Comparison of ENCODE assay signal across 12 cellular contexts in the genomic region with DNA sequence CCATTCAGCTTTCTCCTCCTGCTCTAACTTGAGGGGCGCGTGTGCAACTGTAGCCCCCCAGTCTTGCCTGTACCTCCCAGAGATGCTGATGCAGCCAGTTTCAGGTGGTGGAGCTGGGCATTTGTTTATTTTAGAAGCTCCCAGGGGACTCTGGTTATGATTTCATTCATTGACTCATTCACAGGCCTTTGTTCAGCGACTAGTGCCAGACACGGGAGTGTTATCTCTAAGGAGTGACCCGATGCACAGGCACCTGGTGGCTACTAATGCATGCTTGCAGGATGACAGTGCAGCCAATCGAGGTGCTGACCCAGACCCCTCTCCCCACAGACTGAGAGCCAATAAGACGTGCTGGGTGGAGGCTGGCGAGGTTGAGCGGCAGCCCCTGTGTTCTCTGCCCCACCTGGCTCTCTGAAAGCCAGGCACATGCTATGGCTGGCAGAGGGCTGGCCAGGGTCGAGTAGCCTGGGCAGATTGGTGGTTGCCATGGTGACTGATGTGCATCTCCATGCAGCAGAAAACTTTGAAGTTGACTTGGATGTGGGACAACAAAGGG. TPM values are rescaled to one million over a fixed set of nuclear protein-coding genes. Genes with fewer than 3 reads are reported as not detected.
DNase-seq lines count a peak whose midpoint lies in the region; ATAC-seq and TF ChIP-seq lines count a peak whose summit lies in the region.
"Had no signal": no experiment of that assay in that cellular context is flagged by ENCODE, and none has a peak within 500 bp of the region (broad histone marks: within the 10 kb centered on the region; RNA-seq: fewer than 3 reads in every experiment).

No MANE protein-coding gene starts in this region.

- no peak for TF ChIP-seq CTCF in astrocyte of the spinal cord (IDR thresholded peaks at IDR 0.05; ENCODE audit: low read depth, low read length)

- DNase-seq in NCI-H345 (lab: John Stamatoyannopoulos, UW) (peak; percentile 49), NCI-H345 treated with DMSO at 0.1 percent for 48 hours (lab: John Stamatoyannopoulos, UW; ENCODE audit: unreplicated experiment) (no peak), NCI-H1436 (lab: John Stamatoyannopoulos, UW) (peak; percentile 92), astrocyte of the spinal cord (ENCODE audit: low read depth, low spot score) (peak; percentile 5), posterior vena cava (ENCODE audit: low spot score) (peak; percentile 66), midbrain (lab: John Stamatoyannopoulos, UW) (no peak)
- DNase-seq in stimulated activated CD4-positive, alpha-beta T cell treated with anti-CD3 and anti-CD28 coated beads, Interleukin-4, amount 100 ng/mL, for 4 hours = no peak
- DNase-seq: activated CD8-positive, alpha-beta memory T cell treated with anti-CD3 and anti-CD28 coated beads, Interleukin-2, amount 10 ng/mL, durations not matched to agents 7 days and 5 days; GF-D8; stimulated activated CD4-positive, alpha-beta T cell treated with anti-CD3 and anti-CD28 coated beads, Interleukin-2, amount 100 ng/mL, for 24 hours had no signal

- no peak for ATAC-seq in HG03025 (IDR thresholded peaks at IDR 0.05; ENCODE audit: low FRiP score, unreplicated experiment)
- ATAC-seq: activated CD8-positive, alpha-beta memory T cell treated with anti-CD3 and anti-CD28 coated beads, Interleukin-2, amount 10 ng/mL, durations not matched to agents 7 days and 5 days had no signal

- in situ Hi-C loops in astrocyte of the spinal cord (cut with HindIII; ENCODE audit: low sequenced_read_pairs) = no loop called here

- intact Hi-C loops in posterior vena cava (cut with DNase I) = no loop called here

- H3K4me3 ChIP-seq in astrocyte of the spinal cord (ENCODE audit: low read depth, low read length) = no peak overlapping the region

RNA-seq across cellular contexts. Expression of a gene that starts 19.7 kb away (rescaled TPM):
- total RNA-seq in posterior vena cava = 1 to 10 TPM in 1 of 2 donors, under 1 TPM in 1; 0.81 to 2.7 TPM
- total RNA-seq: activated CD8-positive, alpha-beta memory T cell treated with anti-CD3 and anti-CD28 coated beads, Interleukin-2, amount 10 ng/mL, durations not matched to agents 7 days and 5 days had no signal

RNA-seq across cellular contexts. Expression of a gene that starts 23.9 kb away (rescaled TPM):
- not detected for total RNA-seq in posterior vena cava
- total RNA-seq: activated CD8-positive, alpha-beta memory T cell treated with anti-CD3 and anti-CD28 coated beads, Interleukin-2, amount 10 ng/mL, durations not matched to agents 7 days and 5 days; aorta had no signal

Comparison
In these comparisons a context has a peak if more than half of its experiments do, and no peak if none do; other contexts are left out.
1. DNase-seq: peak in NCI-H345 (single experiment), NCI-H1436 (single experiment), astrocyte of the spinal cord (single experiment) and posterior vena cava (single experiment); none in NCI-H345 treated with DMSO at 0.1 percent for 48 hours (single experiment), midbrain (single experiment) and stimulated activated CD4-positive, alpha-beta T cell treated with anti-CD3 and anti-CD28 coated beads, Interleukin-4, amount 100 ng/mL, for 4 hours (0 of 2).